In the genomic region with DNA sequence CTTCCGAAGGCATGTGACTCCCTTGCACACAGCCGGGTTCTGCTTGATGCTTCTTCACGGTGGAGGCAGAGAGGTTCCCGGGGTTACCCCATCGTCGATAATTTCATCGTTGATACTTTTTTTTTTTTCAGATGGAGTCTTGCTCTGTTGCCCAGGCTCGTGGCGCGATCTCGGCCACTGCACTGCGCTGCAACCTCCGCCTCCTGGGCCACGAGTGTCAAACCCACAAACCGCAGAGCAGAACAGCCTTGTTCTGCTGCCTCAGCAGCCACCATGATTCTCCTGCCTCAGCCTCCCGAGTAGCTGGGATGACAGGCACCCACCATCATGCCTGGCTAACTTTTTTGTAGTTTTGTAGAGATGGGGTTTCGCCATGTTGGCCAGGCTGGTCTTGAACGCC, we compare ENCODE assay signal across 15 cellular contexts. TPM values are rescaled to one million over a fixed set of nuclear protein-coding genes. Genes with fewer than 3 reads are reported as not detected.
DNase-seq lines count a peak whose midpoint lies in the region; ATAC-seq, FAIRE-seq and TF ChIP-seq lines count a peak whose summit lies in the region.
"Not testable (repeated sequence)": the region's sequence is repeated elsewhere in the genome, so short reads cannot be mapped to it uniquely, and the experiment has no call there.
"Had no signal": no experiment of that assay in that cellular context is flagged by ENCODE, and none has a peak within 500 bp of the region (broad histone marks: within the 10 kb centered on the region; RNA-seq: fewer than 3 reads in every experiment).

No MANE protein-coding gene starts in this region.

- not testable (repeated sequence) for H3K4me3 Mint-ChIP-seq in CD8-positive, alpha-beta T cell; activated B cell treated with CpG ODN at 0.5 μM for 24 hours; effector memory CD8-positive, alpha-beta T cell; naive B cell; natural killer cell; stimulated activated effector memory CD8-positive, alpha-beta T cell treated with anti-CD3 and anti-CD28 coated beads, Interleukin-12 subunit alpha, Interleukin-12 subunit beta, amount 100 ng/mL, for 72 hours

- ATAC-seq in CD8-positive, alpha-beta T cell = peak; percentile 33
- ATAC-seq in activated B cell treated with CpG ODN at 0.5 μM for 24 hours (ENCODE audit: low read depth) (peak; percentile 51), GM12878 (peak; percentile 12; the same call in 1 of the 3 replicates), naive B cell (ENCODE audit: low read depth in 2 of 2) (peak; percentile 30 to 47), natural killer cell (peak; percentile 53 to 94 (median 91)), upper lobe of right lung (peak; percentile 36)
- peak; percentile 95 for ATAC-seq in effector memory CD8-positive, alpha-beta T cell (replicated peaks)
- ATAC-seq in stimulated activated effector memory CD8-positive, alpha-beta T cell treated with anti-CD3 and anti-CD28 coated beads, Interleukin-12 subunit alpha, Interleukin-12 subunit beta, amount 100 ng/mL, for 72 hours = peak; percentile 72

- POLR2A ChIA-PET in CD8-positive, alpha-beta T cell (lab: Charles Lee); activated B cell treated with CpG ODN at 0.5 μM for 24 hours (lab: Charles Lee); GM12878 (lab: Charles Lee): not testable (repeated sequence)

- TF ChIP-seq RAD21 in GM12878 (IDR thresholded peaks at IDR 0.05; ENCODE audit: insufficient read depth, low read depth, low read length) = not testable (repeated sequence)

- not testable (repeated sequence) for H3K9me3 Mint-ChIP-seq in CD8-positive, alpha-beta T cell; activated B cell treated with CpG ODN at 0.5 μM for 24 hours; effector memory CD8-positive, alpha-beta T cell; naive B cell; natural killer cell; stimulated activated effector memory CD8-positive, alpha-beta T cell treated with anti-CD3 and anti-CD28 coated beads, Interleukin-12 subunit alpha, Interleukin-12 subunit beta, amount 100 ng/mL, for 72 hours

- TF ChIP-seq POLR2A in GM12878 (IDR thresholded peaks at IDR 0.05; ENCODE audit: low read depth, low read length) = not testable (repeated sequence)

- not testable (repeated sequence) for H3K9me3 ChIP-seq in CD8-positive, alpha-beta T cell (ENCODE audit: low read length); GM12878 (replicated peaks; ENCODE audit: control insufficient read depth, insufficient read depth, low read length); upper lobe of right lung

- DNase-seq in CD8-positive, alpha-beta T cell; activated B cell treated with CpG ODN at 0.5 μM for 24 hours; GM12878 (ENCODE audit: low read depth, low spot score); effector memory CD8-positive, alpha-beta T cell; naive B cell; natural killer cell; stimulated activated effector memory CD8-positive, alpha-beta T cell treated with anti-CD3 and anti-CD28 coated beads, Interleukin-12 subunit alpha, Interleukin-12 subunit beta, amount 100 ng/mL, for 72 hours (ENCODE audit: low spot score in 2 of 2); upper lobe of right lung: not testable (repeated sequence)

- not testable (repeated sequence) for H3K4me1 ChIP-seq in CD8-positive, alpha-beta T cell (ENCODE audit: insufficient read depth, low read length); GM12878 (ENCODE audit: control insufficient read depth, insufficient read depth, low read length); upper lobe of right lung

- RAD21 ChIA-PET in GM12878 (lab: Charles Lee; ENCODE audit: unreplicated experiment) = not testable (repeated sequence)

- not testable (repeated sequence) for TF ChIP-seq EP300 in GM12878 (IDR thresholded peaks at IDR 0.05; ENCODE audit: borderline replicate concordance in 1 of 2, control insufficient read depth in 1 of 2, low read depth in 2 of 2, low read length in 2 of 2)

- H3K27ac Mint-ChIP-seq in CD8-positive, alpha-beta T cell; activated B cell treated with CpG ODN at 0.5 μM for 24 hours; effector memory CD8-positive, alpha-beta T cell; naive B cell; natural killer cell; stimulated activated effector memory CD8-positive, alpha-beta T cell treated with anti-CD3 and anti-CD28 coated beads, Interleukin-12 subunit alpha, Interleukin-12 subunit beta, amount 100 ng/mL, for 72 hours: not testable (repeated sequence)

- WGBS in GM12878 (ENCODE audit: insufficient coverage, insufficient replicate concordance, low lambda C conversion rate, missing lambda C conversion rate) = no CpG with 5 or more reads among the region's 18 CpGs

- H3K4me3 ChIP-seq in CD8-positive, alpha-beta T cell (ENCODE audit: low read depth, low read length); GM12878; upper lobe of right lung: not testable (repeated sequence)

- H2AFZ ChIP-seq in GM12878 (ENCODE audit: control insufficient read depth, low read depth, low read length) = not testable (repeated sequence)

- not testable (repeated sequence) for H3K4me1 Mint-ChIP-seq in CD8-positive, alpha-beta T cell (ENCODE audit: low read depth); activated B cell treated with CpG ODN at 0.5 μM for 24 hours; effector memory CD8-positive, alpha-beta T cell (ENCODE audit: low read depth in 2 of 2); naive B cell; natural killer cell; stimulated activated effector memory CD8-positive, alpha-beta T cell treated with anti-CD3 and anti-CD28 coated beads, Interleukin-12 subunit alpha, Interleukin-12 subunit beta, amount 100 ng/mL, for 72 hours

- not testable (repeated sequence) for H3K36me3 ChIP-seq in CD8-positive, alpha-beta T cell (ENCODE audit: insufficient read depth, low read length); GM12878 (ENCODE audit: control insufficient read depth in 2 of 2, insufficient read depth in 2 of 2, low read length in 1 of 2); upper lobe of right lung

- not testable (repeated sequence) for H3K79me2 ChIP-seq in GM12878 (ENCODE audit: control insufficient read depth, insufficient read depth, low read length)

- not testable (repeated sequence) for H4K20me1 ChIP-seq in GM12878 (ENCODE audit: control insufficient read depth, insufficient read depth)

- not testable (repeated sequence) for TF ChIP-seq CTCF in CD8-positive, alpha-beta T cell (IDR thresholded peaks at IDR 0.05); activated B cell treated with CpG ODN at 0.5 μM for 24 hours (IDR thresholded peaks at IDR 0.05); GM12878 (IDR thresholded peaks at IDR 0.05 in 2 of 3, conservative IDR thresholded peaks at IDR 0.05 in 1 of 3; ENCODE audit: control insufficient read depth in 2 of 3, extremely low read depth in 1 of 3, insufficient read depth in 1 of 3, low read depth in 3 of 3, low read length in 3 of 3); natural killer cell (IDR thresholded peaks at IDR 0.05); upper lobe of right lung (IDR thresholded peaks at IDR 0.05)

- not testable (repeated sequence) for FAIRE-seq in GM12878 (lab: Jason Lieb, UNC)

- not testable (repeated sequence) for H3K27ac ChIP-seq in CD8-positive, alpha-beta T cell (ENCODE audit: low read depth, low read length); GM12878 (ENCODE audit: control insufficient read depth, insufficient read depth); upper lobe of right lung

- H3K9ac ChIP-seq in GM12878 (ENCODE audit: control insufficient read depth, insufficient read depth, low read length) = not testable (repeated sequence)

- in situ Hi-C loops in GM12878 (cut with MboI) = not testable (repeated sequence)

- H3K4me2 ChIP-seq in GM12878 (ENCODE audit: control insufficient read depth, insufficient read depth) = not testable (repeated sequence)

- CTCF ChIA-PET in CD8-positive, alpha-beta T cell (lab: Charles Lee); activated B cell treated with CpG ODN at 0.5 μM for 24 hours (lab: Charles Lee); GM12878 (lab: Yijun Ruan, JAX): not testable (repeated sequence)

- not testable (repeated sequence) for BruUV-seq in GM12878 (replicated peaks; lab: Mats Ljungman, UMichigan)

- intact Hi-C loops in CD8-positive, alpha-beta T cell (cut with DNase I, micrococcal nuclease); activated B cell treated with CpG ODN at 0.5 μM for 24 hours (cut with micrococcal nuclease); GM12878 (cut with micrococcal nuclease; ENCODE audit: unreplicated experiment); natural killer cell (cut with micrococcal nuclease); upper lobe of right lung (cut with DNase I): not testable (repeated sequence)

- H3K36me3 Mint-ChIP-seq in CD8-positive, alpha-beta T cell; activated B cell treated with CpG ODN at 0.5 μM for 24 hours (ENCODE audit: low read depth); effector memory CD8-positive, alpha-beta T cell (ENCODE audit: insufficient read depth); naive B cell; natural killer cell; stimulated activated effector memory CD8-positive, alpha-beta T cell treated with anti-CD3 and anti-CD28 coated beads, Interleukin-12 subunit alpha, Interleukin-12 subunit beta, amount 100 ng/mL, for 72 hours: not testable (repeated sequence)

- SMC1A ChIA-PET in GM12878 (lab: Charles Lee; ENCODE audit: uncharacterized antibody, unreplicated experiment) = not testable (repeated sequence)

- H3K27me3 ChIP-seq in CD8-positive, alpha-beta T cell (ENCODE audit: insufficient read depth, low read length); GM12878 (replicated peaks in 1 of 2; ENCODE audit: control insufficient read depth in 2 of 2, insufficient read depth in 2 of 2, low read length in 1 of 2); upper lobe of right lung: not testable (repeated sequence)

- H3K27me3 Mint-ChIP-seq in CD8-positive, alpha-beta T cell (ENCODE audit: low read depth); activated B cell treated with CpG ODN at 0.5 μM for 24 hours; effector memory CD8-positive, alpha-beta T cell; naive B cell; natural killer cell (ENCODE audit: low read depth in 2 of 2): not testable (repeated sequence)

RNA-seq across cellular contexts. Expression of a gene that starts 20.1 kb away (rescaled TPM):
- 10 to 100 TPM; 40.5 to 43.1 TPM for total RNA-seq in CD8-positive, alpha-beta T cell
- total RNA-seq in activated B cell treated with CpG ODN at 0.5 μM for 24 hours (36.4 and 40.9 TPM in 2 replicates), GM12878 (2014; rRNA removed) (5.6 and 6.3 TPM in 2 replicates), GM12878 (2014; rRNA removed; fragmentation: Illumina TruSeq; extraction: Trizol) (3.5 and 3.8 TPM in 2 replicates), GM12878 (2021) (15.1 and 16.4 TPM in 2 replicates), natural killer cell (1 to 10 TPM; 1.7 to 4.5 (median 2.9) TPM), upper lobe of right lung (11.3 TPM)
- 61.3 and 69.5 TPM in 2 replicates for total RNA-seq in GM12878 (2013; cell fraction: nucleolus; rRNA removed)
- polyA plus RNA-seq in GM12878 (2011; ENCODE audit: low read depth) = 8.4 TPM
- polyA plus RNA-seq in GM12878 (2011; rRNA removed) (6.6 and 16.3 TPM in 2 replicates), GM12878 (2014; fragmentation: Illumina TruSeq; extraction: Trizol) (5.1 and 13.9 TPM in 2 replicates), GM12878 (2014; fragmentation: Nextera tagmentation; extraction: Ambion mirVana) (1 to 10 TPM in 1 of 2 experiments, under 1 TPM in 1; 0.84 to 1.5 TPM), GM12878 (2014; rRNA removed) (11.5 and 11.7 TPM in 2 replicates), GM12878 (2016; fragmentation: Nextera tagmentation; extraction: Ambion mirVana) (1 to 10 TPM; 5.3 to 6.2 TPM), naive B cell (ENCODE audit: low read depth in 6 of 6) (10 to 100 TPM in 4 of 6 donors, 1 to 10 TPM in 2; 5.1 to 33.1 (median 13.9) TPM)
- 11.5 and 12.4 TPM in 2 replicates for polyA plus RNA-seq in GM12878 (2011; cell fraction: cytosol; rRNA removed)
- polyA plus RNA-seq in GM12878 (2011; cell fraction: nucleus; rRNA removed) = 38.7 and 45.9 TPM in 2 replicates
- polyA plus RNA-seq in GM12878 (2012) = 14.8 and 16.7 TPM in 2 replicates
- 10.8 and 11.6 TPM in 2 replicates for polyA minus RNA-seq in GM12878 (2011; rRNA and poly(A)+ RNA removed)
- polyA minus RNA-seq in GM12878 (2011; cell fraction: cytosol; rRNA and poly(A)+ RNA removed) = 4.9 and 9.8 TPM in 2 replicates
- 7.0 and 12.5 TPM in 2 replicates for polyA minus RNA-seq in GM12878 (2011; cell fraction: nucleus; rRNA and poly(A)+ RNA removed)
- total RNA-seq: G401 had no signal
- polyA plus RNA-seq: AG04450 had no signal

RNA-seq across cellular contexts. Expression of a gene that starts 41.0 kb away (rescaled TPM):
- total RNA-seq in CD8-positive, alpha-beta T cell = not detected
- total RNA-seq in activated B cell treated with CpG ODN at 0.5 μM for 24 hours (not detected in 2 replicates), GM12878 (2014; rRNA removed) (not detected in 2 replicates), GM12878 (2014; rRNA removed; fragmentation: Illumina TruSeq; extraction: Trizol) (not detected in 2 replicates), GM12878 (2021) (not detected in 2 replicates), natural killer cell (not detected), upper lobe of right lung (not detected)
- total RNA-seq in GM12878 (2013; cell fraction: nucleolus; rRNA removed) = not detected in 2 replicates
- not detected for polyA plus RNA-seq in GM12878 (2011; ENCODE audit: low read depth)
- polyA plus RNA-seq in GM12878 (2011; rRNA removed) (not detected in 2 replicates), GM12878 (2014; fragmentation: Illumina TruSeq; extraction: Trizol) (not detected in 2 replicates), GM12878 (2014; fragmentation: Nextera tagmentation; extraction: Ambion mirVana) (not detected), GM12878 (2014; rRNA removed) (not detected in 2 replicates), GM12878 (2016; fragmentation: Nextera tagmentation; extraction: Ambion mirVana) (not detected), naive B cell (ENCODE audit: low read depth in 6 of 6) (not detected)
- not detected in 2 replicates for polyA plus RNA-seq in GM12878 (2011; cell fraction: cytosol; rRNA removed)
- polyA plus RNA-seq in GM12878 (2011; cell fraction: nucleus; rRNA removed) = not detected in 2 replicates
- not detected in 2 replicates for polyA plus RNA-seq in GM12878 (2012)
- not detected in 2 replicates for polyA minus RNA-seq in GM12878 (2011; rRNA and poly(A)+ RNA removed)
- polyA minus RNA-seq in GM12878 (2011; cell fraction: cytosol; rRNA and poly(A)+ RNA removed) = not detected in 2 replicates
- polyA minus RNA-seq in GM12878 (2011; cell fraction: nucleus; rRNA and poly(A)+ RNA removed) = not detected in 2 replicates
- total RNA-seq: A673; CD4-positive, alpha-beta T cell; CD8-positive, alpha-beta memory T cell; Daoy had no signal
- polyA plus RNA-seq: AG04450; BJ; CD8-positive, alpha-beta memory T cell had no signal

Comparison
In these comparisons a context has a peak if more than half of its experiments do, and no peak if none do; other contexts are left out.
1. ATAC-seq: peak in every context shown above with its lines; median percentile 95 in effector memory CD8-positive, alpha-beta T cell; 91 in natural killer cell; 72 in stimulated activated effector memory CD8-positive, alpha-beta T cell treated with anti-CD3 and anti-CD28 coated beads, Interleukin-12 subunit alpha, Interleukin-12 subunit beta, amount 100 ng/mL, for 72 hours; 51 in activated B cell treated with CpG ODN at 0.5 μM for 24 hours; 38 in naive B cell; 36 in upper lobe of right lung; 33 in CD8-positive, alpha-beta T cell; 12 in GM12878.